ENCODE assay signal across 20 cellular contexts in the genomic region with DNA sequence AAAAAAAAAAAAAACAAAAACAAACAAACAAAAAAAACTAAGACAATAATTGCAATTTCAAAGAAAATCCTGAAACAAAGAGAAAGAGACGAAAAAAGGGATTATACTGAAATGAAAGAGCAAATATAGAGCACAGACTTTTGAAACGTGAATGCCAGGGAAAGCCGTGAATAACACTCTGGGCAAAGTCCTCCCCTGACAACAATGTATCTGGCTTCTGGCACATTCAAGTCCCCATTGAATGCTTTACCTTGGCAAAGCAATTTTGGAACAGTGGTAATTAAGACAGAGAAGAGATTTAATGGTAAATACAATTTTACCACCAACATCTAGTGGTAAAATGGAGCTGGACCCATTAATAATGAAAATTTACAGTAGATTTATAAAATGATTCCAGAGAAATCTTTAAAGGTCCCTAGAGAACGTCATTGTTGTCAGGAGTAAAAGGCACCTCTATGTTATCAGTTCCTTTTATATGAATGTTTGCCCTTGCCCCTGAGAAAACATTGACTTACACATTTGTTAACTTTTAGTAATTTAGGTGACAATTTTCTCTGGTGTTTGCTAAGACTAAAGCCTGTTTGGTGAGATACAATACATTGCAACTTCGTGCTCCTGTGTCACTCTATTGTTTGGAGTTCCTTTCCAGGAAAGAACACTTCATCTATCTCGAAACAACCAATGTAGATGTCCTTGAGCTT.
A peak's percentile ranks its signal among the peaks of the same experiment; 100 is the strongest.
DNase-seq lines count a peak whose midpoint lies in the region; TF ChIP-seq lines count a peak whose summit lies in the region.
"Had no signal": no experiment of that assay in that cellular context is flagged by ENCODE, and none has a peak within 500 bp of the region (broad histone marks: within the 10 kb centered on the region; RNA-seq: fewer than 3 reads in every experiment).

No MANE protein-coding gene starts in this region.

- H3K4me3 ChIP-seq in endodermal cell (ENCODE audit: low read length) (peak overlapping the region; percentile 63), osteoblast (ENCODE audit: insufficient read depth, low read length) (no peak overlapping the region), ovary (no peak overlapping the region), A673 (ENCODE audit: low read depth, low read length, poor library complexity, severe bottlenecking) (no peak overlapping the region), testis (no peak overlapping the region)
- H3K4me3 ChIP-seq: gastrocnemius medialis had no signal

- BruUV-seq in A673 (replicated peaks; lab: Mats Ljungman, UMichigan), result no TSS peak

- CTCF ChIA-PET in A673 (lab: Charles Lee), result no interaction called here

- POLR2A ChIA-PET in A673 (lab: Charles Lee; ENCODE audit: low non-redundant PET), result no interaction called here

- peak overlapping the region; percentile 8 for H3K4me3 Mint-ChIP-seq in endodermal cell
- H3K4me3 Mint-ChIP-seq: activated CD4-positive, alpha-beta T cell treated with anti-CD3 and anti-CD28 coated beads, Interleukin-2, amount 10 ng/mL, durations not matched to agents 7 days and 5 days; activated T-cell treated with anti-CD3 and anti-CD28 coated beads, Interleukin-2, amount 50 U/mL, for 4 hours; central memory CD8-positive, alpha-beta T cell had no signal

- H3K4me1 ChIP-seq in endodermal cell (ENCODE audit: control insufficient read depth, insufficient read depth, low read length), result peaks cover 15% of the 10 kb centered on the region
- H3K4me1 ChIP-seq in osteoblast (ENCODE audit: insufficient read depth, low read length), result no peaks in the 10 kb centered on the region
- no peaks in the 10 kb centered on the region for H3K4me1 ChIP-seq in ovary (ENCODE audit: insufficient read depth)
- H3K4me1 ChIP-seq in A673 (ENCODE audit: insufficient read depth, low read length, poor library complexity, severe bottlenecking), result no peaks in the 10 kb centered on the region
- H3K4me1 ChIP-seq in testis, result no peaks in the 10 kb centered on the region
- H3K4me1 ChIP-seq: gastrocnemius medialis had no signal

- TF ChIP-seq EP300 in ovary (IDR thresholded peaks at IDR 0.05), result no peak

- H3K36me3 ChIP-seq in endodermal cell (ENCODE audit: control insufficient read depth, insufficient read depth, low read length) (peaks cover 10% of the 10 kb centered on the region), osteoblast (ENCODE audit: insufficient read depth, low read length) (no peaks in the 10 kb centered on the region), ovary (no peaks in the 10 kb centered on the region), A673 (ENCODE audit: insufficient read depth, low read length, poor library complexity, severe bottlenecking) (no peaks in the 10 kb centered on the region), testis (ENCODE audit: low read depth, missing control alignments) (no peaks in the 10 kb centered on the region)
- H3K36me3 ChIP-seq: gastrocnemius medialis had no signal

- 67 to 88% methylated on average over 1 to 6 of the region's 6 CpGs for WGBS in endodermal cell (ENCODE audit: insufficient coverage in 1 of 2, insufficient read length in 1 of 2), 2 experiments
- WGBS in ovary, 3 donors, result 68 to 81% (median 75%) methylated on average over 6 of the region's 6 CpGs
- 63 to 74% methylated on average over 6 of the region's 6 CpGs for WGBS in testis, 2 donors

- H3K4me2 ChIP-seq in osteoblast (ENCODE audit: insufficient read depth, low read length), result no peak overlapping the region

- TF ChIP-seq POLR2A in ovary (IDR thresholded peaks at IDR 0.05) (no peak), testis (IDR thresholded peaks at IDR 0.05) (no peak)

- H3K79me2 ChIP-seq in osteoblast (ENCODE audit: insufficient read depth, low read length), result no peaks in the 10 kb centered on the region

- intact Hi-C loops in ovary (cut with DNase I), result no loop called here
- intact Hi-C loops in A673 (cut with micrococcal nuclease; ENCODE audit: unreplicated experiment), result no loop called here
- intact Hi-C loops in testis (cut with DNase I; ENCODE audit: low total_unique reads), result no loop called here

- H3K36me3 Mint-ChIP-seq in endodermal cell (ENCODE audit: low read depth), result peaks cover 10% of the 10 kb centered on the region

- H3K27ac ChIP-seq in endodermal cell (ENCODE audit: low read depth, low read length), result no peak overlapping the region
- H3K27ac ChIP-seq in osteoblast (ENCODE audit: low read depth, low read length), result no peak overlapping the region
- no peak overlapping the region for H3K27ac ChIP-seq in ovary
- H3K27ac ChIP-seq in A673 (ENCODE audit: low read depth, low read length, poor library complexity, severe bottlenecking), result no peak overlapping the region
- H3K27ac ChIP-seq in testis, result no peak overlapping the region
- H3K27ac ChIP-seq: gastrocnemius medialis had no signal

- H3K27ac Mint-ChIP-seq in endodermal cell, result peak overlapping the region; percentile 81
- H3K27ac Mint-ChIP-seq: activated CD4-positive, alpha-beta T cell treated with anti-CD3 and anti-CD28 coated beads, Interleukin-2, amount 10 ng/mL, durations not matched to agents 7 days and 5 days had no signal

- peaks cover 3% of the 10 kb centered on the region for H3K9me3 Mint-ChIP-seq in endodermal cell
- H3K9me3 Mint-ChIP-seq: activated T-cell treated with anti-CD3 and anti-CD28 coated beads, Interleukin-2, amount 50 U/mL, for 4 hours had no signal

- DNase-seq in DMS53 (lab: John Stamatoyannopoulos, UW) (peak; percentile 43), NCI-H2081 treated with DMSO at 0.1 percent for 48 hours (lab: John Stamatoyannopoulos, UW) (peak; percentile 51), endodermal cell (no peak), osteoblast (ENCODE audit: insufficient read length, low spot score, missing footprints) (peak; percentile 42), ovary (no peak), A673 (ENCODE audit: low spot score) (no peak), testis (no peak), SIG-M5 (lab: John Stamatoyannopoulos, UW) (no peak)
- DNase-seq: activated CD4-positive, alpha-beta T cell treated with anti-CD3 and anti-CD28 coated beads, Interleukin-2, amount 10 ng/mL, durations not matched to agents 7 days and 5 days; activated gamma-delta T cell treated with Interleukin-2 at 50 U/mL for 16 hours; activated T-cell treated with anti-CD3 and anti-CD28 coated beads, Interleukin-2, amount 50 U/mL, for 4 hours; dermis blood vessel endothelial cell; gastrocnemius medialis; hippocampal formation; mesendoderm; NCI-H2029; NCI-H446; Right ventricle myocardium superior; T-helper 9 cell had no signal

- H2AFZ ChIP-seq in osteoblast (ENCODE audit: low read length), result no peak overlapping the region

- TF ChIP-seq CTCF in endodermal cell (conservative IDR thresholded peaks at IDR 0.05), result no peak
- no peak for TF ChIP-seq CTCF in osteoblast (IDR thresholded peaks at IDR 0.05; ENCODE audit: extremely low read depth, low read depth, low read length)
- no peak for TF ChIP-seq CTCF in ovary (IDR thresholded peaks at IDR 0.05)
- no peak for TF ChIP-seq CTCF in A673 (conservative IDR thresholded peaks at IDR 0.05; ENCODE audit: low read depth, low read length)
- TF ChIP-seq CTCF in testis (IDR thresholded peaks at IDR 0.05), result no peak

- H3K9me3 ChIP-seq in endodermal cell (ENCODE audit: control insufficient read depth, low read length) (no peaks in the 10 kb centered on the region), osteoblast (ENCODE audit: low read depth, low read length) (no peaks in the 10 kb centered on the region), ovary (no peaks in the 10 kb centered on the region), A673 (ENCODE audit: low read depth, low read length, poor library complexity, severe bottlenecking) (no peaks in the 10 kb centered on the region), testis (no peaks in the 10 kb centered on the region)
- H3K9me3 ChIP-seq: gastrocnemius medialis had no signal

- H4K20me1 ChIP-seq in osteoblast (ENCODE audit: insufficient read depth, low read length), result no peaks in the 10 kb centered on the region

- H3K4me1 Mint-ChIP-seq in endodermal cell, result peaks cover 43% of the 10 kb centered on the region
- H3K4me1 Mint-ChIP-seq: activated CD4-positive, alpha-beta T cell treated with anti-CD3 and anti-CD28 coated beads, Interleukin-2, amount 10 ng/mL, durations not matched to agents 7 days and 5 days; central memory CD8-positive, alpha-beta T cell had no signal

- no peaks in the 10 kb centered on the region for H3K27me3 Mint-ChIP-seq in endodermal cell (ENCODE audit: insufficient read depth)
- H3K27me3 Mint-ChIP-seq: activated CD4-positive, alpha-beta T cell treated with anti-CD3 and anti-CD28 coated beads, Interleukin-2, amount 10 ng/mL, durations not matched to agents 7 days and 5 days; central memory CD8-positive, alpha-beta T cell had no signal

- H3K9ac ChIP-seq in endodermal cell (ENCODE audit: extremely low read depth, low read length, poor library complexity, severe bottlenecking), result peak overlapping the region; percentile 18

- no peaks in the 10 kb centered on the region for H3K27me3 ChIP-seq in endodermal cell (ENCODE audit: control insufficient read depth, insufficient read depth, low read length, poor library complexity, severe bottlenecking)
- H3K27me3 ChIP-seq in osteoblast (ENCODE audit: insufficient read depth, low read length), result no peaks in the 10 kb centered on the region
- no peaks in the 10 kb centered on the region for H3K27me3 ChIP-seq in ovary
- peaks cover 14% of the 10 kb centered on the region for H3K27me3 ChIP-seq in A673 (replicated peaks; ENCODE audit: insufficient read depth, low read depth, low read length, poor library complexity)
- H3K27me3 ChIP-seq in testis, result no peaks in the 10 kb centered on the region
- H3K27me3 ChIP-seq: gastrocnemius medialis had no signal

Comparison
In these comparisons a context has a peak if more than half of its experiments do, and no peak if none do; other contexts are left out.
1. DNase-seq: peak in DMS53 (single experiment), NCI-H2081 treated with DMSO at 0.1 percent for 48 hours (single experiment) and osteoblast (single experiment); none in endodermal cell (single experiment), ovary (0 of 5), A673 (single experiment), testis (single experiment) and SIG-M5 (single experiment).